Comparison of ENCODE assay signal across 11 cellular contexts in the genomic region with DNA sequence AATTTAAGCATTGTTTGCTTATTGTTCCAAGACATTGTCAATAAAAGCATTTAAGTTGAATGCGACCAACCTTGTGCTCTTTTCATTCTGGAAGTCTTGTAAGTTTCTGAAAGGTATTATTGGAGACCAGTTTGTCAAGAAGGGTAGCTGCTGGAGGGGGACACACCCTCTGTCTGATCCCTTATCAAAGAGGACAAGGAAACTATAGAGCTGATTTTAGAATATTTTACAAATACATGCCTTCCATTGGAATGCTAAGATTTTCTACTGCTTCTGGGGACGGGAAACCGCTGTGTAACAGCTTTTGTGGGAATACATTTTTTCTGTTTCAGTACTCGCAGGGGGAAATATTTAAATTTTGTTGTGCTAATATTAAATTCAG.
DNase-seq lines count a peak whose midpoint lies in the region; ATAC-seq and TF ChIP-seq lines count a peak whose summit lies in the region.
"Had no signal": no experiment of that assay in that cellular context is flagged by ENCODE, and none has a peak within 500 bp of the region (broad histone marks: within the 10 kb centered on the region; RNA-seq: fewer than 3 reads in every experiment).

No MANE protein-coding gene starts in this region.

- H3K4me3 Mint-ChIP-seq in effector memory CD8-positive, alpha-beta T cell: peak overlapping the region; percentile 93
- H3K4me3 Mint-ChIP-seq: stimulated activated memory B cell treated with anti-CD40 and anti-IgM and Interleukin-4, amounts not matched to agents 10 μg/mL and 1 μg/mL and 100 μg/mL, for 72 hours had no signal

- DNase-seq in AG10803 (ENCODE audit: low read depth): peak; percentile 64
- peak; percentile 39 for DNase-seq in NAMALWA (ENCODE audit: low spot score)
- DNase-seq in effector memory CD8-positive, alpha-beta T cell: peak in 2 of 3 experiments; percentile 36 to 37
- DNase-seq in NCI-H510A treated with DMSO at 0.1 percent for 48 hours (lab: John Stamatoyannopoulos, UW): no peak
- DNase-seq in DMS153 treated with DMSO at 0.1 percent for 48 hours (lab: John Stamatoyannopoulos, UW; ENCODE audit: unreplicated experiment): no peak
- no peak for DNase-seq in AG20443 (ENCODE audit: low spot score)
- DNase-seq: NCI-H1417 had no signal

- H3K9ac ChIP-seq in mucosa of stomach (ENCODE audit: low read length): peak overlapping the region; percentile 98

- no peak for ATAC-seq in effector memory CD8-positive, alpha-beta T cell (replicated peaks)
- ATAC-seq in HG03565 (IDR thresholded peaks at IDR 0.05; ENCODE audit: unreplicated experiment): no peak
- ATAC-seq: left cardiac atrium; stimulated activated memory B cell treated with anti-CD40 and anti-IgM and Interleukin-4, amounts not matched to agents 10 μg/mL and 1 μg/mL and 100 μg/mL, for 72 hours had no signal

- H3K27me3 ChIP-seq in mucosa of stomach (ENCODE audit: control insufficient read depth, insufficient read depth, low read length): no peaks in the 10 kb centered on the region

- H3K4me1 Mint-ChIP-seq in effector memory CD8-positive, alpha-beta T cell (ENCODE audit: low read depth in 2 of 2): peaks cover 33 to 42% of the 10 kb centered on the region in 2 donors

- peaks cover 37 to 57% of the 10 kb centered on the region in 2 donors for H3K27me3 Mint-ChIP-seq in effector memory CD8-positive, alpha-beta T cell

- H3K4me3 ChIP-seq in AG10803 (ENCODE audit: low read length) (no peak overlapping the region), mucosa of stomach (ENCODE audit: low read length) (no peak overlapping the region)

- H3K36me3 Mint-ChIP-seq in effector memory CD8-positive, alpha-beta T cell (ENCODE audit: insufficient read depth): peaks cover 84% of the 10 kb centered on the region

- TF ChIP-seq CTCF in AG10803 (conservative IDR thresholded peaks at IDR 0.05; ENCODE audit: low read length): no peak

- peaks cover 32% of the 10 kb centered on the region for H3K4me1 ChIP-seq in mucosa of stomach (ENCODE audit: control insufficient read depth, insufficient read depth, low read length)

- no peaks in the 10 kb centered on the region for H3K9me3 ChIP-seq in mucosa of stomach (ENCODE audit: control insufficient read depth, low read length)

- peaks cover 32% of the 10 kb centered on the region for H3K36me3 ChIP-seq in mucosa of stomach (ENCODE audit: control insufficient read depth, insufficient read depth, low read length)

- H3K27ac Mint-ChIP-seq in effector memory CD8-positive, alpha-beta T cell: peak overlapping the region; percentile 99 to 100
- H3K27ac Mint-ChIP-seq: stimulated activated memory B cell treated with anti-CD40 and anti-IgM and Interleukin-4, amounts not matched to agents 10 μg/mL and 1 μg/mL and 100 μg/mL, for 72 hours had no signal

- H3K9me3 Mint-ChIP-seq in effector memory CD8-positive, alpha-beta T cell: no peaks in the 10 kb centered on the region
- H3K9me3 Mint-ChIP-seq: stimulated activated memory B cell treated with anti-CD40 and anti-IgM and Interleukin-4, amounts not matched to agents 10 μg/mL and 1 μg/mL and 100 μg/mL, for 72 hours had no signal

Comparison
In these comparisons a context has a peak if more than half of its experiments do, and no peak if none do; other contexts are left out.
1. DNase-seq: peak in AG10803 (single experiment), NAMALWA (single experiment) and effector memory CD8-positive, alpha-beta T cell (2 of 3); none in NCI-H510A treated with DMSO at 0.1 percent for 48 hours (single experiment), DMS153 treated with DMSO at 0.1 percent for 48 hours (single experiment) and AG20443 (single experiment).